Comparison of ENCODE assay signal across 8 cellular contexts in genomic region chrX:131675596-131676194, GRCh38.
A peak's percentile ranks its signal among the peaks of the same experiment; 100 is the strongest.
DNase-seq lines count a peak whose midpoint lies in the region; ATAC-seq, FAIRE-seq and TF ChIP-seq lines count a peak whose summit lies in the region.

No MANE protein-coding gene starts in this region.

- POLR2A ChIA-PET in Caco-2 (lab: Charles Lee): no interaction called here

- no TSS peak for BruUV-seq in Caco-2 (replicated peaks; lab: Mats Ljungman, UMichigan)

- FAIRE-seq in HTR-8/SVneo (lab: Jason Lieb, UNC): no peak

- H3K27me3 Mint-ChIP-seq in Caco-2 (ENCODE audit: insufficient read depth, unreplicated experiment): no peaks in the 10 kb centered on the region

- no peaks in the 10 kb centered on the region for H3K4me1 Mint-ChIP-seq in Caco-2 (ENCODE audit: low read depth, unreplicated experiment)

- no peaks in the 10 kb centered on the region for H3K36me3 ChIP-seq in Caco-2 (ENCODE audit: control insufficient read depth, insufficient read depth, low read length)

- intact Hi-C loops in Caco-2 (cut with micrococcal nuclease; ENCODE audit: unreplicated experiment): loop anchor here (1.0 to 5.0 kb wide), 3 partner anchors 43 to 699 kb away; no protein-coding TSS in a partner anchor

- no peaks in the 10 kb centered on the region for H3K36me3 Mint-ChIP-seq in Caco-2 (ENCODE audit: insufficient read depth, unreplicated experiment)

- H3K9me3 Mint-ChIP-seq in Caco-2 (ENCODE audit: unreplicated experiment): no peaks in the 10 kb centered on the region

- H3K9me3 ChIP-seq in Caco-2: no peaks in the 10 kb centered on the region

- DNase-seq in Caco-2 (peak in 1 of 2 experiments; percentile 2), GM20000 (ENCODE audit: low spot score) (peak; percentile 12), NCI-H460 (ENCODE audit: extremely low read depth, low read depth) (peak; percentile 25), fibroblast of mammary gland (ENCODE audit: low read depth) (peak; percentile 23), COLO668 (lab: John Stamatoyannopoulos, UW; ENCODE audit: unreplicated experiment) (no peak), HTR-8/SVneo (ENCODE audit: insufficient read length, low spot score) (no peak)

- CTCF ChIA-PET in Caco-2 (lab: Charles Lee): interaction anchor here (0.8 kb wide), 1 partner anchor 28 kb away, joined by 5 read pairs; no protein-coding TSS in a partner anchor

- H3K4me3 Mint-ChIP-seq in Caco-2 (ENCODE audit: unreplicated experiment): no peak overlapping the region

- ATAC-seq in HG03139 (IDR thresholded peaks at IDR 0.05; ENCODE audit: unreplicated experiment) (no peak), HG02623 (IDR thresholded peaks at IDR 0.05; ENCODE audit: unreplicated experiment) (no peak)

- no peak overlapping the region for H3K4me3 ChIP-seq in Caco-2 (ENCODE audit: low read depth, low read length)
- no peak overlapping the region for H3K4me3 ChIP-seq in fibroblast of mammary gland (ENCODE audit: control insufficient read depth, low read depth, low read length)

- H3K4me1 ChIP-seq in Caco-2: no peaks in the 10 kb centered on the region

- H3K27me3 ChIP-seq in Caco-2 (replicated peaks; ENCODE audit: control insufficient read depth, insufficient read depth, low read length): no peaks in the 10 kb centered on the region

- TF ChIP-seq CTCF in Caco-2 (IDR thresholded peaks at IDR 0.05; ENCODE audit: insufficient read depth in 1 of 2, low read depth in 1 of 2, low read length in 1 of 2, severe bottlenecking in 1 of 2, unreplicated experiment in 1 of 2) (peak; percentile 42 to 62), GM20000 (IDR thresholded peaks at IDR 0.05; ENCODE audit: extremely low read depth, missing control alignments) (peak; percentile 19), fibroblast of mammary gland (conservative IDR thresholded peaks at IDR 0.05; ENCODE audit: control insufficient read depth, insufficient read depth, low read depth, low read length) (peak; percentile 67)

- no peak overlapping the region for H3K27ac Mint-ChIP-seq in Caco-2 (ENCODE audit: unreplicated experiment)

Comparison
In these comparisons a context has a peak if more than half of its experiments do, and no peak if none do; other contexts are left out.
1. DNase-seq: peak in GM20000 (single experiment), NCI-H460 (single experiment) and fibroblast of mammary gland (single experiment); none in COLO668 (single experiment) and HTR-8/SVneo (single experiment).
2. Peak in every context shown above with its lines, with median percentiles within 50 percentile points of each other: CTCF ChIP-seq.